In genomic region chr7:141770083-141770583, GRCh38 we compare ENCODE assay signal across 3 cellular contexts. TPM values are rescaled to one million over a fixed set of nuclear protein-coding genes. Genes with fewer than 3 reads are reported as not detected.
"Had no signal": no experiment of that assay in that cellular context is flagged by ENCODE, and none has a peak within 500 bp of the region (broad histone marks: within the 10 kb centered on the region; RNA-seq: fewer than 3 reads in every experiment).

No MANE protein-coding gene starts in this region.

RNA-seq across cellular contexts. Expression of gene TAS2R3, which starts 6.2 kb away (rescaled TPM):
- polyA plus RNA-seq: foreskin keratinocyte, heart left ventricle, heart right ventricle had no signal
